21 cellular contexts compared by ENCODE assay signal in the genomic region with DNA sequence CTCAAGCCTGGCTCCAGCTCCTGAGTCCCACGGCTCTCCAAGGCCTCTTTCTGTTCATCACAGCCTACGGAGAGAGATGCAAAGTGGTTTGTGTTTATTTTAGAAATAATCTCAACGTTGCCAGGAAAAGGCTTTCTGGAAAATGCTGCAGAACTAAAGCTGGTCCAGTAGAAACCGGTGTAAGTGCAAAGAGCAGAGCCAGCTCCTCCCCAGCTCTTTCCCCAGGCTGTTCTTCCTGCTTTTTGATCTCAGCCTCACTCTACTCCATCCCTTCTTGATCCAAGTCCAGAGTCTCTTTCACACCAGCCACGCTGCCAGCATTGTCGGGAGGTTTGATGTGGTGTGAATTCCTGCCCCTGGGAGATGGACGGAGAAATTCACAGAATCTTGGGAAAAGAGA.
DNase-seq lines count a peak whose midpoint lies in the region; ATAC-seq, FAIRE-seq and TF ChIP-seq lines count a peak whose summit lies in the region.
"Had no signal": no experiment of that assay in that cellular context is flagged by ENCODE, and none has a peak within 500 bp of the region (broad histone marks: within the 10 kb centered on the region; RNA-seq: fewer than 3 reads in every experiment).

No MANE protein-coding gene starts in this region.

- peaks cover 3% of the 10 kb centered on the region for H3K36me3 Mint-ChIP-seq in astrocyte (ENCODE audit: low read depth, unreplicated experiment)
- H3K36me3 Mint-ChIP-seq: activated CD8-positive, alpha-beta memory T cell treated with anti-CD3 and anti-CD28 coated beads, Interleukin-2, amount 10 ng/mL, durations not matched to agents 7 days and 5 days; CD4-positive, CD25-positive, alpha-beta regulatory T cell had no signal

- no peak for TF ChIP-seq EP300 in transverse colon (IDR thresholded peaks at IDR 0.05; ENCODE audit: low read depth)
- no peak for TF ChIP-seq EP300 in SK-N-SH (IDR thresholded peaks at IDR 0.05; ENCODE audit: borderline replicate concordance in 1 of 2, low read depth in 1 of 2, low read length in 1 of 2)

- peaks cover 23% of the 10 kb centered on the region for H3K4me1 Mint-ChIP-seq in astrocyte (ENCODE audit: low read depth, unreplicated experiment)
- H3K4me1 Mint-ChIP-seq: activated CD8-positive, alpha-beta memory T cell treated with anti-CD3 and anti-CD28 coated beads, Interleukin-2, amount 10 ng/mL, durations not matched to agents 7 days and 5 days; CD4-positive, CD25-positive, alpha-beta regulatory T cell had no signal

- TF ChIP-seq POLR2A in heart left ventricle (IDR thresholded peaks at IDR 0.05) (no peak), transverse colon (IDR thresholded peaks at IDR 0.05) (no peak), GM12892 (IDR thresholded peaks at IDR 0.05; ENCODE audit: low read depth, low read length) (no peak)

- no peaks in the 10 kb centered on the region for H3K9me3 ChIP-seq in astrocyte (ENCODE audit: insufficient read depth, low read depth, low read length)
- H3K9me3 ChIP-seq in heart left ventricle, result no peaks in the 10 kb centered on the region
- H3K9me3 ChIP-seq in transverse colon, result no peaks in the 10 kb centered on the region
- no peaks in the 10 kb centered on the region for H3K9me3 ChIP-seq in SK-N-SH
- H3K9me3 ChIP-seq: uterus had no signal

- no peak overlapping the region for H3K27ac Mint-ChIP-seq in astrocyte (ENCODE audit: unreplicated experiment)
- H3K27ac Mint-ChIP-seq: activated CD8-positive, alpha-beta memory T cell treated with anti-CD3 and anti-CD28 coated beads, Interleukin-2, amount 10 ng/mL, durations not matched to agents 7 days and 5 days; CD4-positive, CD25-positive, alpha-beta regulatory T cell had no signal

- H3K4me1 ChIP-seq in astrocyte (ENCODE audit: insufficient read depth, low read length) (peaks cover 36% of the 10 kb centered on the region), heart left ventricle (peaks cover 0 to 48% (median 33%) of the 10 kb centered on the region in 12 donors), transverse colon (peaks cover 0 to 29% (median 3%) of the 10 kb centered on the region in 4 donors), SK-N-SH (ENCODE audit: control insufficient read depth in 1 of 2, insufficient read depth in 2 of 2, low read depth in 1 of 2, low read length in 1 of 2) (peaks cover 0 to 5% of the 10 kb centered on the region in 2 experiments; a peak in 3 of 4 replicates)
- H3K4me1 ChIP-seq: uterus had no signal

- peaks cover 22% of the 10 kb centered on the region for H3F3A ChIP-seq in SK-N-SH (replicated peaks; ENCODE audit: insufficient read depth)

- H3K9me2 ChIP-seq in SK-N-SH, result no peaks in the 10 kb centered on the region

- peak; percentile 45 for DNase-seq in astrocyte (ENCODE audit: low read depth)
- DNase-seq in heart left ventricle, result peak in 1 of 5 donors; percentile 18
- peak; percentile 26 for DNase-seq in occipital lobe (lab: John Stamatoyannopoulos, UW)
- no peak for DNase-seq in transverse colon
- DNase-seq in GM12892 (ENCODE audit: insufficient read length), result no peak
- no peak for DNase-seq in midbrain (lab: John Stamatoyannopoulos, UW)
- DNase-seq in SK-N-SH, result no peak
- DNase-seq: activated CD8-positive, alpha-beta memory T cell treated with anti-CD3 and anti-CD28 coated beads, Interleukin-2, amount 10 ng/mL, durations not matched to agents 7 days and 5 days; activated naive CD4-positive, alpha-beta T cell treated with Interleukin-2 at 50 U/mL for 16 hours; CD4-positive, CD25-positive, alpha-beta regulatory T cell; MV-4-11; NCI-H2171 treated with DMSO at 0.1 percent for 48 hours; stimulated activated CD4-positive, alpha-beta T cell treated with anti-CD3 and anti-CD28 coated beads, Interleukin-2, amount 100 ng/mL, for 24 hours; stimulated activated CD8-positive, alpha-beta memory T cell treated with anti-CD3 and anti-CD28 coated beads, Interleukin-4, amount 100 ng/mL, for 48 hours; uterus had no signal

- intact Hi-C loops in heart left ventricle (cut with DNase I) (loop anchor here in 5 of 10 donors (5.0 to 10.0 kb wide), 2 partner anchors 45 to 987 kb away; no protein-coding TSS in a partner anchor), transverse colon (cut with DNase I; ENCODE audit: low total_unique reads) (no loop called here)

- TF ChIP-seq RAD21 in SK-N-SH (IDR thresholded peaks at IDR 0.05; ENCODE audit: low read length), result no peak

- H3K36me3 ChIP-seq in astrocyte (ENCODE audit: insufficient read depth, low read length), result no peaks in the 10 kb centered on the region
- no peaks in the 10 kb centered on the region for H3K36me3 ChIP-seq in heart left ventricle
- H3K36me3 ChIP-seq in transverse colon, result no peaks in the 10 kb centered on the region
- no peaks in the 10 kb centered on the region for H3K36me3 ChIP-seq in SK-N-SH (replicated peaks in 1 of 2; ENCODE audit: control insufficient read depth in 1 of 2, insufficient read depth in 2 of 2, low read length in 1 of 2)
- H3K36me3 ChIP-seq: cardiac muscle cell, uterus had no signal

- no peaks in the 10 kb centered on the region for H3K79me2 ChIP-seq in astrocyte (ENCODE audit: insufficient read depth, low read length)
- H3K79me2 ChIP-seq in SK-N-SH (ENCODE audit: insufficient read depth), result no peaks in the 10 kb centered on the region
- H3K79me2 ChIP-seq: parathyroid adenoma had no signal

- H3K27me3 ChIP-seq in astrocyte (ENCODE audit: insufficient read depth, low read length) (no peaks in the 10 kb centered on the region), heart left ventricle (no peaks in the 10 kb centered on the region), transverse colon (no peaks in the 10 kb centered on the region), SK-N-SH (ENCODE audit: insufficient read depth) (no peaks in the 10 kb centered on the region)
- H3K27me3 ChIP-seq: cardiac muscle cell, uterus had no signal

- H2AFZ ChIP-seq in astrocyte (ENCODE audit: low read depth, low read length) (no peak overlapping the region), SK-N-SH (ENCODE audit: low read depth) (no peak overlapping the region)
- H2AFZ ChIP-seq: parathyroid adenoma had no signal

- CTCF ChIA-PET in SK-N-SH (lab: Yijun Ruan, JAX), result no interaction called here

- peak overlapping the region; percentile 20 for H3K9ac ChIP-seq in astrocyte (ENCODE audit: low read length)
- no peak overlapping the region for H3K9ac ChIP-seq in SK-N-SH
- H3K9ac ChIP-seq: parathyroid adenoma had no signal

- POLR2A ChIA-PET in SK-N-SH (lab: Yijun Ruan, JAX), result no interaction called here

- H3K9me3 Mint-ChIP-seq in astrocyte (ENCODE audit: unreplicated experiment), result peaks cover 2% of the 10 kb centered on the region
- H3K9me3 Mint-ChIP-seq: CD4-positive, CD25-positive, alpha-beta regulatory T cell had no signal

- H4K20me1 ChIP-seq in astrocyte (ENCODE audit: insufficient read depth, low read length) (no peaks in the 10 kb centered on the region), SK-N-SH (ENCODE audit: insufficient read depth) (no peaks in the 10 kb centered on the region)

- H3K4me2 ChIP-seq in astrocyte (ENCODE audit: low read length), result no peak overlapping the region
- no peak overlapping the region for H3K4me2 ChIP-seq in SK-N-SH

- TF ChIP-seq CTCF in astrocyte (IDR thresholded peaks at IDR 0.05; ENCODE audit: insufficient read depth, low read depth, low read length) (no peak), heart left ventricle (IDR thresholded peaks at IDR 0.05) (no peak), transverse colon (IDR thresholded peaks at IDR 0.05) (no peak), SK-N-SH (IDR thresholded peaks at IDR 0.05) (no peak)

- H3K4me3 ChIP-seq in astrocyte (ENCODE audit: insufficient read depth, low read depth, low read length), result no peak overlapping the region
- no peak overlapping the region for H3K4me3 ChIP-seq in heart left ventricle
- H3K4me3 ChIP-seq in transverse colon, result no peak overlapping the region
- H3K4me3 ChIP-seq in SK-N-SH (ENCODE audit: low read depth in 2 of 2, low read length in 1 of 2), result no peak overlapping the region
- H3K4me3 ChIP-seq: cardiac muscle cell, lung, uterus had no signal

- peak; percentile 29 for FAIRE-seq in astrocyte (lab: Jason Lieb, UNC)
- no peak for FAIRE-seq in GM12892 (lab: Jason Lieb, UNC)
- FAIRE-seq: HTR-8/SVneo had no signal

- no peak overlapping the region for H3K4me3 Mint-ChIP-seq in astrocyte (ENCODE audit: unreplicated experiment)
- H3K4me3 Mint-ChIP-seq: activated CD8-positive, alpha-beta memory T cell treated with anti-CD3 and anti-CD28 coated beads, Interleukin-2, amount 10 ng/mL, durations not matched to agents 7 days and 5 days; CD4-positive, CD25-positive, alpha-beta regulatory T cell had no signal

- peak overlapping the region; percentile 92 for H3K27ac ChIP-seq in astrocyte (ENCODE audit: low read depth, low read length)
- peak overlapping the region in 2 of 12 donors; percentile 25 to 34 for H3K27ac ChIP-seq in heart left ventricle
- H3K27ac ChIP-seq in transverse colon, result peak overlapping the region in 3 of 4 donors; percentile 7 to 28 (median 23)
- no peak overlapping the region for H3K27ac ChIP-seq in SK-N-SH (ENCODE audit: low read depth in 2 of 2, low read length in 1 of 2)
- H3K27ac ChIP-seq: cardiac muscle cell, parathyroid adenoma, uterus, VCaP had no signal

- no peaks in the 10 kb centered on the region for H3K27me3 Mint-ChIP-seq in astrocyte (ENCODE audit: low read depth, unreplicated experiment)

- WGBS in heart left ventricle, 4 donors, result 26 to 41% (median 29%) methylated on average over 7 of the region's 7 CpGs
- 44 to 46% methylated on average over 6 to 7 of the region's 7 CpGs for WGBS in transverse colon (ENCODE audit: low coverage in 1 of 2), 2 donors
- WGBS in SK-N-SH (ENCODE audit: low lambda C conversion rate), result 83% methylated on average over 7 of the region's 7 CpGs

- peak; percentile 21 to 46 (median 32) for ATAC-seq in heart left ventricle
- ATAC-seq: activated CD8-positive, alpha-beta memory T cell treated with anti-CD3 and anti-CD28 coated beads, Interleukin-2, amount 10 ng/mL, durations not matched to agents 7 days and 5 days; SK-N-SH treated with all-trans-retinoic acid at 6 μM for 48 hours had no signal

- in situ Hi-C loops in transverse colon (cut with MboI; ENCODE audit: low pct_ligation_motif_present in 1 of 4, low pct_unique_long_range_greater_than_20kb in 1 of 4, low sequenced_read_pairs in 3 of 4), result no loop called here

TF ChIP-seq in SK-N-SH, 30 proteins besides CTCF, POLR2A, EP300 and RAD21 (continues in another document):
- no peak for TF ChIP-seq YY1 (IDR thresholded peaks at IDR 0.05; ENCODE audit: low read depth)
- TF ChIP-seq, protein P1, sequence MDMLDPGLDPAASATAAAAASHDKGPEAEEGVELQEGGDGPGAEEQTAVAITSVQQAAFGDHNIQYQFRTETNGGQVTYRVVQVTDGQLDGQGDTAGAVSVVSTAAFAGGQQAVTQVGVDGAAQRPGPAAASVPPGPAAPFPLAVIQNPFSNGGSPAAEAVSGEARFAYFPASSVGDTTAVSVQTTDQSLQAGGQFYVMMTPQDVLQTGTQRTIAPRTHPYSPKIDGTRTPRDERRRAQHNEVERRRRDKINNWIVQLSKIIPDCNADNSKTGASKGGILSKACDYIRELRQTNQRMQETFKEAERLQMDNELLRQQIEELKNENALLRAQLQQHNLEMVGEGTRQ (IDR thresholded peaks at IDR 0.05; ENCODE audit: borderline replicate concordance, low read depth, low read length), result no peak

Comparison
In these comparisons a context has a peak if more than half of its experiments do, and no peak if none do; other contexts are left out.
1. DNase-seq: peak in astrocyte (single experiment) and occipital lobe (single experiment); none in transverse colon (single experiment), GM12892 (single experiment), midbrain (single experiment) and SK-N-SH (single experiment).
2. H3K27ac ChIP-seq: peak in astrocyte (single experiment) and transverse colon (3 of 4); none in SK-N-SH (0 of 2).